ENCODE assay signal across 25 cellular contexts in the genomic region with DNA sequence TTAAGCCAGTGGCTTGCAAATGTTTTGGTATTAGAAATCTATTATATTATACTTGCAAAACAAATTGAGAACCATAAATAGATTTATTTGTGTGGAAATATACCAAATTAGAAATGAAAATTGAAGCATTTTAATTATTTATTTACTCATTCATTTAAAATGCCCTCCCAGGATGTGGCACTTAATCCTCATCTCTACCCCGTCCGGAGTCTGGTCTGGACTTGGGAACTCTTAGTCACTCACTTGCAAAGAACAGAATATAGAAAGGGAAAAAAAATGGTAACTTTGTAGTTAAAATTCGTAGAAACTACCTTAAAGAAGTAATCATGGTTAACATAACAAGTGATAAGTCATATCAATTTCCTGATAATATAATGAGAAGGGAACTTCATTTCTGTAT.
"Had no signal": no experiment of that assay in that cellular context is flagged by ENCODE, and none has a peak within 500 bp of the region (broad histone marks: within the 10 kb centered on the region; RNA-seq: fewer than 3 reads in every experiment).

No MANE protein-coding gene starts in this region.

- H3K4me1 ChIP-seq: pancreas, psoas muscle, right lobe of liver, sigmoid colon, suprapubic skin, testis, tibial artery, transverse colon, upper lobe of right lung, uterus had no signal

- H3K27me3 ChIP-seq: neutrophil, pancreas, right lobe of liver, sigmoid colon, suprapubic skin, testis, tibial artery, transverse colon, upper lobe of right lung, uterus had no signal

- DNase-seq: naive B cell; naive thymus-derived CD8-positive, alpha-beta T cell; nephron progenitor cell; nucleus accumbens; pancreas; psoas muscle; right cardiac atrium; right lobe of liver; sigmoid colon; stimulated activated CD4-positive, alpha-beta T cell treated with anti-CD3 and anti-CD28 coated beads, Interleukin-15, amount 100 ng/mL, for 24 hours; stimulated activated CD4-positive, alpha-beta T cell treated with anti-CD3 and anti-CD28 coated beads, Interleukin-2, amount 100 ng/mL, for 24 hours; stimulated activated CD4-positive, alpha-beta T cell treated with anti-CD3 and anti-CD28 coated beads, Interleukin-2, amount 100 ng/mL, for 48 hours; stimulated activated CD4-positive, alpha-beta T cell treated with anti-CD3 and anti-CD28 coated beads, Interleukin-4, amount 100 ng/mL, for 24 hours; stimulated activated naive B cell treated with anti-CD40 and anti-IgM and Interleukin-4, amounts not matched to agents 10 μg/mL and 1 μg/mL and 100 μg/mL, for 72 hours; stimulated activated naive CD8-positive, alpha-beta T cell treated with anti-CD3 and anti-CD28 coated beads, Interleukin-15, amount 100 ng/mL, for 72 hours; stimulated activated naive CD8-positive, alpha-beta T cell treated with anti-CD3 and anti-CD28 coated beads, Interleukin-15, Interleukin-2, amounts not matched to agents 100 U/mL and 50 U/mL, for 24 hours; substantia nigra; testis; tibial artery; transverse colon; upper lobe of right lung; uterus had no signal

- H3K4me3 ChIP-seq: pancreas, psoas muscle, right lobe of liver, sigmoid colon, skin epidermis, suprapubic skin, testis, tibial artery, transverse colon, upper lobe of right lung, uterus had no signal

- H3K27ac ChIP-seq: neutrophil, pancreas, psoas muscle, right lobe of liver, sigmoid colon, skin epidermis, suprapubic skin, testis, tibial artery, transverse colon, upper lobe of right lung, uterus had no signal

- H3K9me3 ChIP-seq: neutrophil, pancreas, psoas muscle, right lobe of liver, sigmoid colon, suprapubic skin, testis, tibial artery, transverse colon, uterus had no signal

- H3K36me3 ChIP-seq: neutrophil, pancreas, right lobe of liver, sigmoid colon, suprapubic skin, tibial artery, transverse colon, upper lobe of right lung, uterus had no signal
